ENCODE assay signal across 8 cellular contexts in the genomic region with DNA sequence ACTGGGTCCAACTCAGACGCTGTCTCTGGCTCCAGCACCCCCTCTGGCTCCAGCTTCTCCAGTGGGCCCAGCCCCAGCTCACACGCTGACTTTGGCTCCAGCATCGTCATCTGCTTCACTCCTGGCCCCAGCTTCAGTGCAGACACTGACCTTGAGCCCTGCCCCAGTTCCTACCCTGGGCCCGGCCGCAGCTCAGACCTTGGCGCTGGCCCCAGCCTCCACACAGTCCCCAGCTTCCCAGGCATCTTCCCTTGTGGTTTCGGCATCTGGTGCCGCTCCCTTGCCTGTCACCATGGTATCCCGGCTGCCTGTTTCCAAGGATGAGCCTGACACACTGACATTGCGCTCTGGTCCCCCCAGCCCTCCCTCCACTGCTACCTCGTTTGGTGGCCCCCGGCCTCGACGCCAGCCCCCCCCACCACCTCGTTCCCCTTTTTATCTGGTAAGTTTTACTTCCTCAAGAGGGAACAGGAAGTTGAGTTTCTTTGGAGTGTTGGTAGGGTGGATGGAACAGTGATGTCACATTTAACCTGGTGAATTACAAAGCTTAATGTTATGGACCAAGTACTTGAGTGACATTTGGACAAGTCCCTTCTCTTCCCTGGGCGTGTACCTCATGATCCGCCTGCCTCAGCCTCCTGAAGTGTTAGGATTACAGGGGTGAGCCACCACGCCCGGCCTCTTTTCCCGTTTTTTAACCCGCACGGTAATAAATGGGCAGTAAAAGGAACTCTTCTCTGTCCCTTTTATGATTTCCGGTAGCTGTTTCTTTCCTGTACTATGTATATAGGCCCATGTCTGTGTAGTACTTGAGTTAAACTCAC. TPM values are rescaled to one million over a fixed set of nuclear protein-coding genes. Genes with fewer than 3 reads are reported as not detected.
DNase-seq lines count a peak whose midpoint lies in the region; ATAC-seq and TF ChIP-seq lines count a peak whose summit lies in the region.
"Had no signal": no experiment of that assay in that cellular context is flagged by ENCODE, and none has a peak within 500 bp of the region (broad histone marks: within the 10 kb centered on the region; RNA-seq: fewer than 3 reads in every experiment).

No MANE protein-coding gene starts in this region.

- 68% methylated on average over 23 of the region's 23 CpGs for WGBS in right cardiac atrium
- WGBS in esophagus squamous epithelium, 2 donors, result 76% methylated on average over 19 to 23 of the region's 23 CpGs

- TF ChIP-seq POLR2A in esophagus squamous epithelium (IDR thresholded peaks at IDR 0.05), result no peak

- H3K9me3 ChIP-seq in right cardiac atrium (ENCODE audit: control insufficient read depth, low read length) (no peaks in the 10 kb centered on the region), skeletal muscle tissue (ENCODE audit: control insufficient read depth in 3 of 3, low read length in 3 of 3) (no peaks in the 10 kb centered on the region), esophagus squamous epithelium (no peaks in the 10 kb centered on the region)

- peak; percentile 61 for DNase-seq in KBM-7
- peak; percentile 67 for DNase-seq in SKM-1 treated with dmso at 0.1 percent for 144 hours (lab: John Stamatoyannopoulos, UW; ENCODE audit: unreplicated experiment)
- peak in 1 of 3 donors; percentile 75 for DNase-seq in right cardiac atrium
- no peak for DNase-seq in kidney glomerular epithelial cell (lab: John Stamatoyannopoulos, UW)
- no peak for DNase-seq in esophagus squamous epithelium (lab: John Stamatoyannopoulos, UW)
- no peak for DNase-seq in epidermal melanocyte (ENCODE audit: insufficient read length, low spot score)
- DNase-seq: NCI-H226 had no signal

- H3K9ac ChIP-seq in skeletal muscle tissue (ENCODE audit: low read depth in 1 of 3, low read length in 3 of 3), result no peak overlapping the region

- intact Hi-C loops in right cardiac atrium (cut with DNase I), result no loop called here
- intact Hi-C loops in esophagus squamous epithelium (cut with DNase I), result no loop called here

- H3K27ac ChIP-seq in right cardiac atrium (ENCODE audit: low read length) (no peak overlapping the region), skeletal muscle tissue (ENCODE audit: low read depth, low read length) (peak overlapping the region; percentile 25), esophagus squamous epithelium (peak overlapping the region in 2 of 4 donors; percentile 22 to 42)

- H3K27me3 ChIP-seq in right cardiac atrium (ENCODE audit: control insufficient read depth, insufficient read depth), result no peaks in the 10 kb centered on the region
- no peaks in the 10 kb centered on the region for H3K27me3 ChIP-seq in skeletal muscle tissue (ENCODE audit: control insufficient read depth in 3 of 3, insufficient read depth in 3 of 3, low read length in 3 of 3)
- H3K27me3 ChIP-seq in esophagus squamous epithelium, result no peaks in the 10 kb centered on the region

- no peak for TF ChIP-seq CTCF in esophagus squamous epithelium (IDR thresholded peaks at IDR 0.05)

- H3K36me3 ChIP-seq in skeletal muscle tissue (ENCODE audit: control insufficient read depth in 3 of 3, insufficient read depth in 3 of 3, low read length in 3 of 3), result peaks cover 63 to 70% (median 69%) of the 10 kb centered on the region in 3 donors
- H3K36me3 ChIP-seq in esophagus squamous epithelium, result peaks cover 68 to 100% (median 70%) of the 10 kb centered on the region in 3 donors

- in situ Hi-C loops in KBM-7 (cut with MboI; ENCODE audit: low pct_unique_long_range_greater_than_20kb, low sequenced_read_pairs), result no loop called here

- H3K4me1 ChIP-seq in right cardiac atrium (ENCODE audit: control insufficient read depth, insufficient read depth, low read length), result no peaks in the 10 kb centered on the region
- no peaks in the 10 kb centered on the region for H3K4me1 ChIP-seq in skeletal muscle tissue (ENCODE audit: control insufficient read depth in 3 of 3, insufficient read depth in 3 of 3, low read length in 3 of 3)
- no peaks in the 10 kb centered on the region for H3K4me1 ChIP-seq in esophagus squamous epithelium

- ATAC-seq in right cardiac atrium, result peak; percentile 49 to 50

- H3K4me3 ChIP-seq in right cardiac atrium (ENCODE audit: low read length) (no peak overlapping the region), skeletal muscle tissue (ENCODE audit: low read length in 3 of 3) (no peak overlapping the region), esophagus squamous epithelium (no peak overlapping the region)

RNA-seq across cellular contexts. Expression of a gene that starts 23.4 kb away (rescaled TPM):
- total RNA-seq in right cardiac atrium, result 10 to 100 TPM; 17.3 to 22.2 (median 18.7) TPM
- 23.6 TPM for polyA plus RNA-seq in right cardiac atrium
- 3.7 TPM for total RNA-seq in skeletal muscle tissue
- total RNA-seq in esophagus squamous epithelium, result 10 to 100 TPM; 18.6 to 27.8 (median 21.7) TPM

RNA-seq across cellular contexts. Expression of a gene that starts 25.9 kb away (rescaled TPM):
- 10 to 100 TPM; 43.5 to 61.2 (median 46.4) TPM for total RNA-seq in right cardiac atrium
- polyA plus RNA-seq in right cardiac atrium, result 27.6 TPM
- total RNA-seq in skeletal muscle tissue, result 17.2 TPM
- total RNA-seq in esophagus squamous epithelium, result 10 to 100 TPM; 10.7 to 39.6 (median 26.1) TPM

RNA-seq across cellular contexts. Expression of a gene that starts 37.0 kb away (rescaled TPM):
- total RNA-seq in right cardiac atrium (1 to 10 TPM in 2 of 4 donors, under 1 TPM in 2; 0.51 to 1.5 (median 0.92) TPM), skeletal muscle tissue (1.6 TPM), esophagus squamous epithelium (1 to 10 TPM in 3 of 4 donors, not detected in 1; 1.3 to 5.0 (median 3.4) TPM)
- 0.95 TPM for polyA plus RNA-seq in right cardiac atrium

RNA-seq across cellular contexts. Expression of a gene that starts 37.3 kb away (rescaled TPM):
- 10 to 100 TPM; 46.6 to 64.9 (median 49.8) TPM for total RNA-seq in right cardiac atrium
- 36.1 TPM for polyA plus RNA-seq in right cardiac atrium
- 50.6 TPM for total RNA-seq in skeletal muscle tissue
- 10 to 100 TPM; 53.8 to 81.1 (median 73.4) TPM for total RNA-seq in esophagus squamous epithelium

Comparison
In these comparisons a context has a peak if more than half of its experiments do, and no peak if none do; other contexts are left out.
1. DNase-seq: peak in KBM-7 (single experiment) and SKM-1 treated with dmso at 0.1 percent for 144 hours (single experiment); none in kidney glomerular epithelial cell (single experiment), esophagus squamous epithelium (single experiment) and epidermal melanocyte (single experiment).